In the genomic region with DNA sequence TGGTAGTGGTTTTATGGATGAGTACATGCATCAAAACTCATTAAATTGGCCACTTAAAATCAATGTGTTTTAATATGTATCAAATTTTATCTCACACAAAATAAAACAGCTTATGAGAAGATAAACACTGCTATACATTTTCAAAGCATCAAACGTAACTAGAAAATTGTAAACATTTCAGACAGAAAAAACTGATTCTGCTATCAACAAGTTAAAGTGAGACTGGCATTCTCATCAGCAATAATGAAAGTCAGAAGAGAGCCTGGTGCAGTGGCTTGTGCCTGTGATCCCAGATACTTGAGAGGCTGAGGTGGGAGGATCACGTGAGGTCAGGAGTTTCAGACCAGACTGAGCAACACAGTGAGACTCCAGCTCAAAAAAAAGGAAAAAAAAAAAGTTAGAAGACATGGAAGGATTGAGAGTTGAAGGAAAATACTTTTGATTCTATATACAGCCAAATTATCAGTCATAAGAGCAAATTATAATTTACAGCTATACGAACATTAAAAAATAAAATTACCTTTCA, we compare ENCODE assay signal across 18 cellular contexts. TPM values are rescaled to one million over a fixed set of nuclear protein-coding genes. Genes with fewer than 3 reads are reported as not detected.
DNase-seq lines count a peak whose midpoint lies in the region; ATAC-seq and TF ChIP-seq lines count a peak whose summit lies in the region.
"Had no signal": no experiment of that assay in that cellular context is flagged by ENCODE, and none has a peak within 500 bp of the region (broad histone marks: within the 10 kb centered on the region; RNA-seq: fewer than 3 reads in every experiment).

No MANE protein-coding gene starts in this region.

- no peaks in the 10 kb centered on the region for H3K27me3 ChIP-seq in CD4-positive, alpha-beta T cell (ENCODE audit: control insufficient read depth, insufficient read depth, low read length)
- H3K27me3 ChIP-seq in ascending aorta (no peaks in the 10 kb centered on the region), H9 (ENCODE audit: insufficient read depth, low read length) (no peaks in the 10 kb centered on the region)
- H3K27me3 ChIP-seq: breast epithelium, Peyer's patch had no signal

- no peak overlapping the region for H2BK120ac ChIP-seq in H9 (ENCODE audit: low read depth, low read length, poor library complexity, severe bottlenecking)

- peaks cover 8% of the 10 kb centered on the region for H3K36me3 Mint-ChIP-seq in CD4-positive, alpha-beta T cell (ENCODE audit: low read depth)
- H3K36me3 Mint-ChIP-seq in IgD-negative memory B cell (peaks cover 2% of the 10 kb centered on the region), nephron (ENCODE audit: low read depth) (no peaks in the 10 kb centered on the region), H9 (ENCODE audit: insufficient read depth in 1 of 3, low read depth in 3 of 3) (peaks cover 0 to 3% (median 0%) of the 10 kb centered on the region in 3 experiments; a peak in 2 of 7 replicates)

- POLR2A ChIA-PET in CD4-positive, alpha-beta T cell (lab: Charles Lee): no interaction called here

- H3K4me2 ChIP-seq in H9 (ENCODE audit: insufficient read depth, insufficient read length, low read length): no peak overlapping the region

- no peak overlapping the region for H3K4ac ChIP-seq in H9 (ENCODE audit: low read depth, low read length)

- H3K4me3 Mint-ChIP-seq in CD4-positive, alpha-beta T cell: peak overlapping the region; percentile 60
- H3K4me3 Mint-ChIP-seq in IgD-negative memory B cell (peak overlapping the region in 1 of 4 donors; percentile 78), nephron (peak overlapping the region; percentile 74 to 83 (median 75)), H9 (no peak overlapping the region)

- peaks cover 34% of the 10 kb centered on the region for H3K4me1 Mint-ChIP-seq in CD4-positive, alpha-beta T cell (ENCODE audit: low read depth)
- H3K4me1 Mint-ChIP-seq in IgD-negative memory B cell (peaks cover 18 to 26% (median 26%) of the 10 kb centered on the region in 3 donors), nephron (peaks cover 39% of the 10 kb centered on the region), H9 (peaks cover 4 to 8% of the 10 kb centered on the region in 2 experiments)

- no peak for DNase-seq in CD4-positive, alpha-beta T cell
- DNase-seq in ascending aorta (ENCODE audit: low spot score in 2 of 2) (no peak), H9 (no peak)
- DNase-seq in stimulated activated CD4-positive, alpha-beta T cell treated with anti-CD3 and anti-CD28 coated beads, Interleukin-12 subunit alpha, Interleukin-12 subunit beta, amount 100 ng/mL, for 4 hours: no peak
- DNase-seq: activated CD4-positive, alpha-beta T cell treated with anti-CD3 and anti-CD28 coated beads for 4 hours; C1 segment of cervical spinal cord; effector memory CD4-positive, alpha-beta T cell; mesendoderm; NCI-H1930; NCI-H526; Peyer's patch had no signal

- H2BK15ac ChIP-seq in H9 (ENCODE audit: low read depth, low read length): no peak overlapping the region

- no peak overlapping the region for H4K5ac ChIP-seq in H9 (ENCODE audit: insufficient read length, low read depth, low read length)

- H3K23ac ChIP-seq in H9 (ENCODE audit: insufficient read length, low read depth, low read length): no peak overlapping the region

- CTCF ChIA-PET in CD4-positive, alpha-beta T cell (lab: Charles Lee): no interaction called here

- TF ChIP-seq CTCF in CD4-positive, alpha-beta T cell (IDR thresholded peaks at IDR 0.05): no peak
- TF ChIP-seq CTCF in ascending aorta (IDR thresholded peaks at IDR 0.05) (no peak), nephron (IDR thresholded peaks at IDR 0.05; ENCODE audit: unreplicated experiment in 3 of 3) (no peak), H9 (conservative IDR thresholded peaks at IDR 0.05) (no peak)

- WGBS in H9 (ENCODE audit: extremely low coverage, insufficient read length, low lambda C conversion rate): no CpG with 5 or more reads among the region's 3 CpGs

- no peak overlapping the region for H4K91ac ChIP-seq in H9 (ENCODE audit: insufficient read length, low read depth, low read length)

- no peaks in the 10 kb centered on the region for H3K27me3 Mint-ChIP-seq in CD4-positive, alpha-beta T cell
- H3K27me3 Mint-ChIP-seq in IgD-negative memory B cell: no peaks in the 10 kb centered on the region
- no peaks in the 10 kb centered on the region for H3K27me3 Mint-ChIP-seq in nephron (ENCODE audit: low read depth)
- H3K27me3 Mint-ChIP-seq in H9 (ENCODE audit: low read depth): no peaks in the 10 kb centered on the region

- no peaks in the 10 kb centered on the region for H3K9me3 ChIP-seq in CD4-positive, alpha-beta T cell (ENCODE audit: control insufficient read depth, low read length)
- H3K9me3 ChIP-seq in ascending aorta (no peaks in the 10 kb centered on the region), H9 (ENCODE audit: control insufficient read depth, low read depth, low read length) (no peaks in the 10 kb centered on the region)
- H3K9me3 ChIP-seq: breast epithelium, Peyer's patch had no signal

- H4K8ac ChIP-seq in H9 (replicated peaks; ENCODE audit: insufficient read length, low read depth, low read length): no peak overlapping the region

- no peak overlapping the region for H2AFZ ChIP-seq in H9 (ENCODE audit: low read length)

- no peak overlapping the region for H2BK12ac ChIP-seq in H9 (ENCODE audit: insufficient read length, low read depth, low read length)

- H3K4me3 ChIP-seq in ascending aorta: no peak overlapping the region
- H3K4me3 ChIP-seq: breast epithelium, Peyer's patch had no signal

- no peak overlapping the region for H2BK5ac ChIP-seq in H9 (ENCODE audit: insufficient read length, low read length)

- no peak overlapping the region for H3K56ac ChIP-seq in H9 (ENCODE audit: insufficient read length, low read depth, low read length)

- no peak overlapping the region for H3K27ac ChIP-seq in CD4-positive, alpha-beta T cell (ENCODE audit: low read depth, low read length)
- H3K27ac ChIP-seq in ascending aorta (peak overlapping the region; percentile 41 to 80), H9 (ENCODE audit: insufficient read length, low read depth, low read length) (no peak overlapping the region)
- H3K27ac ChIP-seq: breast epithelium, Peyer's patch had no signal

- H3K23me2 ChIP-seq in H9 (ENCODE audit: insufficient read length, low read depth, low read length, poor library complexity, severe bottlenecking): peaks cover 5% of the 10 kb centered on the region

- H3K27ac Mint-ChIP-seq in CD4-positive, alpha-beta T cell: no peak overlapping the region
- H3K27ac Mint-ChIP-seq in IgD-negative memory B cell (peak overlapping the region in 2 of 3 donors; percentile 78 to 80), nephron (peak overlapping the region; percentile 48 to 82 (median 79)), H9 (peak overlapping the region in 1 of 3 experiments; percentile 58; a peak in 1 of 7 replicates)

- no peak overlapping the region for H3K18ac ChIP-seq in H9 (ENCODE audit: insufficient read length, low read depth, low read length)

- intact Hi-C loops in CD4-positive, alpha-beta T cell (cut with DNase I, micrococcal nuclease): loop anchor here in 1 of 2 experiments (5.0 to 10.0 kb wide), 2 partner anchors 836 to 1622 kb away; a partner anchor contains a TSS
- intact Hi-C loops in ascending aorta (cut with DNase I): loop anchor here (10.0 kb wide), 2 partner anchors 388 to 1168 kb away; a partner anchor contains a TSS

- peaks cover 5% of the 10 kb centered on the region for H3K79me1 ChIP-seq in H9 (ENCODE audit: insufficient read depth, low read depth, low read length, poor library complexity, severe bottlenecking)

- H3K9ac ChIP-seq in H9 (ENCODE audit: extremely low read depth, insufficient read length, low read length): no peak overlapping the region

- no peak overlapping the region for H2BK20ac ChIP-seq in H9 (ENCODE audit: low read depth, low read length, poor library complexity, severe bottlenecking)

- H4K20me1 ChIP-seq in H9 (ENCODE audit: control insufficient read depth, insufficient read depth, insufficient read length): no peaks in the 10 kb centered on the region

- no peak overlapping the region for H2AK5ac ChIP-seq in H9 (ENCODE audit: insufficient read length, low read length)

- no peaks in the 10 kb centered on the region for H3K36me3 ChIP-seq in ascending aorta
- H3K36me3 ChIP-seq: breast epithelium, Peyer's patch had no signal

- no peak overlapping the region for H3T11ph ChIP-seq in H9 (ENCODE audit: low read length)

- H3K14ac ChIP-seq in H9 (ENCODE audit: insufficient read depth, low read length): no peak overlapping the region

- no peaks in the 10 kb centered on the region for H3K9me3 Mint-ChIP-seq in CD4-positive, alpha-beta T cell
- H3K9me3 Mint-ChIP-seq in IgD-negative memory B cell (no peaks in the 10 kb centered on the region), nephron (no peaks in the 10 kb centered on the region), H9 (no peaks in the 10 kb centered on the region)

- H3K4me1 ChIP-seq in ascending aorta (peaks cover 3 to 49% of the 10 kb centered on the region in 2 donors), H9 (ENCODE audit: insufficient read depth, low read length) (no peaks in the 10 kb centered on the region)

- no peak for ATAC-seq in CD4-positive, alpha-beta T cell (ENCODE audit: poor library complexity)
- no peak for ATAC-seq in HG02798 (IDR thresholded peaks at IDR 0.05; ENCODE audit: poor library complexity, unreplicated experiment)

- H3K79me2 ChIP-seq in H9 (ENCODE audit: insufficient read depth, low read length): peaks cover 13% of the 10 kb centered on the region; the same call in 1 of the 2 replicates

RNA-seq across cellular contexts. Expression of a gene that starts 2.9 kb away (rescaled TPM):
- 10 to 100 TPM; 23.5 to 29.0 TPM for total RNA-seq in CD4-positive, alpha-beta T cell
- 22.9 TPM for polyA plus RNA-seq in IgD-negative memory B cell
- total RNA-seq in ascending aorta (35.7 TPM), H9 (2021) (22.1 and 23.4 TPM in 2 replicates)

RNA-seq across cellular contexts. Expression of a gene that starts 3.3 kb away (rescaled TPM):
- 10 to 100 TPM; 75.4 to 77.8 TPM for total RNA-seq in CD4-positive, alpha-beta T cell
- 72.8 TPM for polyA plus RNA-seq in IgD-negative memory B cell
- total RNA-seq in ascending aorta (14.9 TPM), H9 (2021) (36.8 and 37.1 TPM in 2 replicates)

RNA-seq across cellular contexts. Expression of a gene that starts 55.5 kb away (rescaled TPM):
- not detected for total RNA-seq in CD4-positive, alpha-beta T cell
- polyA plus RNA-seq in IgD-negative memory B cell: not detected
- not detected for total RNA-seq in ascending aorta
- not detected in 2 replicates for total RNA-seq in H9 (2021)
- total RNA-seq: breast epithelium, G401, MCF 10A, temporal lobe had no signal

Comparison
In these comparisons a context has a peak if more than half of its experiments do, and no peak if none do; other contexts are left out.
1. H3K27ac ChIP-seq: peak in ascending aorta (2 of 2); none in CD4-positive, alpha-beta T cell (single experiment) and H9 (single experiment).
2. H3K4me3 Mint-ChIP-seq: peak in CD4-positive, alpha-beta T cell (single experiment) and nephron (3 of 3); none in H9 (0 of 2).